Comparison of ENCODE assay signal across 23 cellular contexts in genomic region chr2:240095556-240096523, GRCh38. TPM values are rescaled to one million over a fixed set of nuclear protein-coding genes. Genes with fewer than 3 reads are reported as not detected.
DNase-seq lines count a peak whose midpoint lies in the region; ATAC-seq and TF ChIP-seq lines count a peak whose summit lies in the region.
"Had no signal": no experiment of that assay in that cellular context is flagged by ENCODE, and none has a peak within 500 bp of the region (broad histone marks: within the 10 kb centered on the region; RNA-seq: fewer than 3 reads in every experiment).

No MANE protein-coding gene starts in this region.

- H3K27ac ChIP-seq in GM23338 (ENCODE audit: low read depth) (no peak overlapping the region), HUES6 (ENCODE audit: low read depth, low read length) (no peak overlapping the region), ectodermal cell (ENCODE audit: insufficient read depth, low read depth, low read length, poor library complexity, severe bottlenecking) (no peak overlapping the region)
- H3K27ac ChIP-seq: dorsolateral prefrontal cortex, gastrocnemius medialis, pancreas, tibial artery had no signal

- no peak overlapping the region for H3K9ac ChIP-seq in HUES6 (ENCODE audit: low read length)

- H3K36me3 Mint-ChIP-seq in GM23338 (ENCODE audit: low read depth) = no peaks in the 10 kb centered on the region
- peaks cover 13 to 30% of the 10 kb centered on the region in 2 donors for H3K36me3 Mint-ChIP-seq in activated naive CD4-positive, alpha-beta T cell treated with anti-CD3 and anti-CD28 coated beads, Interleukin-2, amount 50 U/mL, for 72 hours

- H3K4me2 ChIP-seq in GM23338 = peak overlapping the region; percentile 81

- H3K4me1 ChIP-seq in GM23338 (ENCODE audit: insufficient read depth) (peaks cover 17% of the 10 kb centered on the region), HUES6 (ENCODE audit: control insufficient read depth, insufficient read depth, low read length) (peaks cover 3% of the 10 kb centered on the region), ectodermal cell (ENCODE audit: control insufficient read depth, insufficient read depth, low read length) (no peaks in the 10 kb centered on the region)
- H3K4me1 ChIP-seq: gastrocnemius medialis, pancreas, tibial artery had no signal

- H3K4me3 ChIP-seq in GM23338 (peak overlapping the region; percentile 63), HUES6 (ENCODE audit: low read depth, low read length) (peak overlapping the region; percentile 74), ectodermal cell (ENCODE audit: insufficient read depth, low read depth, low read length) (peak overlapping the region; percentile 34)
- H3K4me3 ChIP-seq: dorsolateral prefrontal cortex, gastrocnemius medialis, pancreas, tibial artery had no signal

- peaks cover 10% of the 10 kb centered on the region for H3K27me3 Mint-ChIP-seq in GM23338 (ENCODE audit: insufficient read depth, low read depth, poor library complexity)

- peaks cover 6% of the 10 kb centered on the region; the same call in 1 of the 3 replicates for H3K9me3 Mint-ChIP-seq in GM23338
- peaks cover 8% of the 10 kb centered on the region in 2 donors for H3K9me3 Mint-ChIP-seq in activated naive CD4-positive, alpha-beta T cell treated with anti-CD3 and anti-CD28 coated beads, Interleukin-2, amount 50 U/mL, for 72 hours

- no peak overlapping the region for H3K27ac Mint-ChIP-seq in GM23338
- no peak overlapping the region for H3K27ac Mint-ChIP-seq in activated naive CD4-positive, alpha-beta T cell treated with anti-CD3 and anti-CD28 coated beads, Interleukin-2, amount 50 U/mL, for 72 hours
- H3K27ac Mint-ChIP-seq: activated CD4-positive, alpha-beta T cell treated with anti-CD3 and anti-CD28 coated beads, Interleukin-2, amount 10 ng/mL, durations not matched to agents 7 days and 5 days; naive B cell; stimulated activated naive B cell treated with anti-CD40 and anti-IgM and Interleukin-4, amounts not matched to agents 10 μg/mL and 1 μg/mL and 100 μg/mL, for 72 hours had no signal

- peak; percentile 93 for ATAC-seq in GM23338
- no peak for ATAC-seq in GM18873 (IDR thresholded peaks at IDR 0.05; ENCODE audit: low FRiP score, unreplicated experiment)
- no peak for ATAC-seq in activated naive CD4-positive, alpha-beta T cell treated with anti-CD3 and anti-CD28 coated beads, Interleukin-2, amount 50 U/mL, for 72 hours
- ATAC-seq: gastrocnemius medialis; pancreas; Right ventricle myocardium inferior; stimulated activated naive B cell treated with anti-CD40 and anti-IgM and Interleukin-4, amounts not matched to agents 10 μg/mL and 1 μg/mL and 100 μg/mL, for 72 hours had no signal

- H3F3A ChIP-seq in GM23338 (replicated peaks; ENCODE audit: low read depth) = no peaks in the 10 kb centered on the region

- H4K20me1 ChIP-seq in GM23338 (replicated peaks; ENCODE audit: insufficient read depth) = no peaks in the 10 kb centered on the region

- H3K36me3 ChIP-seq in GM23338 (ENCODE audit: insufficient read depth) (no peaks in the 10 kb centered on the region), HUES6 (ENCODE audit: control insufficient read depth, insufficient read depth, low read length) (no peaks in the 10 kb centered on the region), ectodermal cell (ENCODE audit: control insufficient read depth, insufficient read depth, low read length) (no peaks in the 10 kb centered on the region)
- H3K36me3 ChIP-seq: gastrocnemius medialis, pancreas had no signal

- 34 to 38% methylated on average over 43 of the region's 43 CpGs for WGBS in ectodermal cell, 2 experiments

- H3K4me3 Mint-ChIP-seq in GM23338 = peak overlapping the region; percentile 75
- H3K4me3 Mint-ChIP-seq: activated CD4-positive, alpha-beta T cell treated with anti-CD3 and anti-CD28 coated beads, Interleukin-2, amount 10 ng/mL, durations not matched to agents 7 days and 5 days; naive B cell; stimulated activated naive B cell treated with anti-CD40 and anti-IgM and Interleukin-4, amounts not matched to agents 10 μg/mL and 1 μg/mL and 100 μg/mL, for 72 hours had no signal

- H3K4me1 Mint-ChIP-seq in GM23338 = peaks cover 11% of the 10 kb centered on the region
- H3K4me1 Mint-ChIP-seq: activated CD4-positive, alpha-beta T cell treated with anti-CD3 and anti-CD28 coated beads, Interleukin-2, amount 10 ng/mL, durations not matched to agents 7 days and 5 days; naive B cell; stimulated activated naive B cell treated with anti-CD40 and anti-IgM and Interleukin-4, amounts not matched to agents 10 μg/mL and 1 μg/mL and 100 μg/mL, for 72 hours had no signal

- DNase-seq in GM23338 (ENCODE audit: low spot score) (peak; percentile 76), iris pigment epithelial cell (ENCODE audit: low read depth) (peak; percentile 19), NCI-H2029 (lab: John Stamatoyannopoulos, UW) (no peak)
- DNase-seq in activated naive CD4-positive, alpha-beta T cell treated with anti-CD3 and anti-CD28 coated beads, Interleukin-2, amount 50 U/mL, for 72 hours (ENCODE audit: low spot score in 2 of 2) = no peak
- DNase-seq: activated CD4-positive, alpha-beta T cell treated with anti-CD3 and anti-CD28 coated beads, Interleukin-2, amount 10 ng/mL, durations not matched to agents 7 days and 5 days; activated effector memory CD4-positive, alpha-beta T cell treated with anti-CD3 and anti-CD28 coated beads, Interleukin-2, amount 50 U/mL, for 16 hours; AML-193; dorsolateral prefrontal cortex; gastrocnemius medialis; naive B cell; NCI-H446; stimulated activated naive B cell treated with anti-CD40 and anti-IgM and Interleukin-4, amounts not matched to agents 10 μg/mL and 1 μg/mL and 100 μg/mL, for 72 hours; tibial artery had no signal

- no peaks in the 10 kb centered on the region for H3K79me2 ChIP-seq in GM23338 (replicated peaks; ENCODE audit: insufficient read depth)

- no peaks in the 10 kb centered on the region for H3K9me2 ChIP-seq in GM23338 (ENCODE audit: insufficient read depth)

- 0 out of 2 replicates have a peak, but pooled peaks cover 3% of the 10 kb centered on the region for H3K9me3 ChIP-seq in HUES6 (ENCODE audit: control insufficient read depth, insufficient read depth, low read depth, low read length)
- H3K9me3 ChIP-seq in ectodermal cell (ENCODE audit: control insufficient read depth, low read length) = no peaks in the 10 kb centered on the region
- H3K9me3 ChIP-seq: gastrocnemius medialis, pancreas had no signal

- H3K27me3 ChIP-seq in GM23338 (ENCODE audit: insufficient read depth) (peaks cover 17% of the 10 kb centered on the region), HUES6 (ENCODE audit: control insufficient read depth, insufficient read depth, low read length) (peaks cover 30% of the 10 kb centered on the region), ectodermal cell (ENCODE audit: control insufficient read depth, insufficient read depth, low read length, poor library complexity, severe bottlenecking) (peaks cover 19% of the 10 kb centered on the region)

- TF ChIP-seq CTCF in GM23338 (conservative IDR thresholded peaks at IDR 0.05; ENCODE audit: low read depth in 2 of 2) = no peak

- H2AFZ ChIP-seq in GM23338 = peak overlapping the region; percentile 97

TF ChIP-seq in GM23338, 12 proteins besides CTCF, POLR2A, EP300 and RAD21 (continues in another document):
- TF ChIP-seq REST (IDR thresholded peaks at IDR 0.05; ENCODE audit: unreplicated experiment) (no peak), EZH2phosphoT487 (IDR thresholded peaks at IDR 0.05; ENCODE audit: unreplicated experiment) (no peak)

RNA-seq across cellular contexts. Expression of gene COPS9, which starts 40.3 kb away (rescaled TPM):
- total RNA-seq in GM23338 (2014; rRNA removed; shearing (Covaris generic)) = 91.7 and 160 TPM in 2 replicates
- 629 and 651 TPM in 2 replicates for polyA plus RNA-seq in GM23338 (2016; fragmentation: Nextera tagmentation; extraction: Ambion mirVana)
- 128 TPM for polyA plus RNA-seq in ectodermal cell (2013, experiment 1 of 4)
- polyA plus RNA-seq in ectodermal cell (2013, experiment 2 of 4) = 140 TPM
- polyA plus RNA-seq in ectodermal cell (2013, experiment 3 of 4) = 174 TPM
- 178 TPM for polyA plus RNA-seq in ectodermal cell (2013, experiment 4 of 4)
- total RNA-seq in activated naive CD4-positive, alpha-beta T cell treated with anti-CD3 and anti-CD28 coated beads, Interleukin-2, amount 50 U/mL, for 72 hours = 10 to 100 TPM; 92.9 to 97.6 TPM

RNA-seq across cellular contexts. Expression of gene OR6B3, which starts 42.5 kb away (rescaled TPM):
- not detected in 2 replicates for total RNA-seq in GM23338 (2014; rRNA removed; shearing (Covaris generic))
- not detected in 2 replicates for polyA plus RNA-seq in GM23338 (2016; fragmentation: Nextera tagmentation; extraction: Ambion mirVana)
- polyA plus RNA-seq in ectodermal cell (2013, experiment 1 of 4) = not detected
- polyA plus RNA-seq in ectodermal cell (2013, experiment 2 of 4) = not detected
- not detected for polyA plus RNA-seq in ectodermal cell (2013, experiment 3 of 4)
- not detected for polyA plus RNA-seq in ectodermal cell (2013, experiment 4 of 4)
- total RNA-seq in activated naive CD4-positive, alpha-beta T cell treated with anti-CD3 and anti-CD28 coated beads, Interleukin-2, amount 50 U/mL, for 72 hours = not detected
- total RNA-seq: activated CD4-positive, alpha-beta T cell treated with anti-CD3 and anti-CD28 coated beads, Interleukin-2, amount 10 ng/mL, durations not matched to agents 7 days and 5 days; Daoy; gastrocnemius medialis; HT1080; kidney epithelial cell; pancreas; Right ventricle myocardium inferior had no signal
- polyA plus RNA-seq: adipose tissue, esophagus had no signal

RNA-seq across cellular contexts. Expression of gene OTOS, which starts 44.6 kb away (rescaled TPM):
- not detected in 2 replicates for total RNA-seq in GM23338 (2014; rRNA removed; shearing (Covaris generic))
- 0.40 TPM in 1 of 2 replicates, not detected in the other for polyA plus RNA-seq in GM23338 (2016; fragmentation: Nextera tagmentation; extraction: Ambion mirVana)
- not detected for polyA plus RNA-seq in ectodermal cell (2013, experiment 1 of 4)
- not detected for polyA plus RNA-seq in ectodermal cell (2013, experiment 2 of 4)
- polyA plus RNA-seq in ectodermal cell (2013, experiment 3 of 4) = not detected
- polyA plus RNA-seq in ectodermal cell (2013, experiment 4 of 4) = not detected
- total RNA-seq in activated naive CD4-positive, alpha-beta T cell treated with anti-CD3 and anti-CD28 coated beads, Interleukin-2, amount 50 U/mL, for 72 hours = not detected
- total RNA-seq: activated CD4-positive, alpha-beta T cell treated with anti-CD3 and anti-CD28 coated beads, Interleukin-2, amount 10 ng/mL, durations not matched to agents 7 days and 5 days; gastrocnemius medialis; HT1080; kidney epithelial cell; pancreas; Right ventricle myocardium inferior had no signal
- polyA plus RNA-seq: esophagus, pancreas had no signal

Comparison
In these comparisons a context has a peak if more than half of its experiments do, and no peak if none do; other contexts are left out.
1. DNase-seq: peak in GM23338 (single experiment) and iris pigment epithelial cell (single experiment); none in NCI-H2029 (single experiment) and activated naive CD4-positive, alpha-beta T cell treated with anti-CD3 and anti-CD28 coated beads, Interleukin-2, amount 50 U/mL, for 72 hours (0 of 2).
2. Peak in every context shown above with its lines, with median percentiles within 50 percentile points of each other: H3K4me3 ChIP-seq.